ENCODE assay signal across 24 cellular contexts in the genomic region with DNA sequence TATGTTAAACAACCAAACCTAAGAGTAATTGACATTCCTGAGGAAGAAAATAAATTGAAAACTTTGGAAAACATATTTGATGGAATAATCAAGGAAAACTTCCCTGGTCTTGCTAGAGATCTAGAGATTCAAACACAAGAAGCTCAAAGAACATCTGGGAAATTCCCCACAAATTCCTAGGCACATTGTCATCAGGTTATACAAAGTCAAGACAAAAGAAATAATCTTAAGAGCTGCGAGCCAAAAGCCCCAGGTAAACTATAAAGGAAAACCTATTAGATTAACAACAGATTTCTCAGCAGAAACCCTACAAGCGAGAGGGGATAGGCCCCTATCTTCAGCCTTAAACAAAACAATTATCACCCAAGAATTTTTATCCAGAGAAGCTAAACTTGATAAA.
"Had no signal": no experiment of that assay in that cellular context is flagged by ENCODE, and none has a peak within 500 bp of the region (broad histone marks: within the 10 kb centered on the region; RNA-seq: fewer than 3 reads in every experiment).

No MANE protein-coding gene starts in this region.

- H3K27me3 Mint-ChIP-seq: effector memory CD8-positive, alpha-beta T cell; naive thymus-derived CD4-positive, alpha-beta T cell; type B pancreatic cell had no signal

- H3K36me3 ChIP-seq: gastrocnemius medialis, left lung, prostate gland, right atrium auricular region, stomach, thyroid gland had no signal

- H3K27ac Mint-ChIP-seq: effector memory CD8-positive, alpha-beta T cell; naive thymus-derived CD4-positive, alpha-beta T cell; nephron; stimulated activated effector memory CD8-positive, alpha-beta T cell treated with anti-CD3 and anti-CD28 coated beads, Interleukin-12 subunit alpha, Interleukin-12 subunit beta, amount 100 ng/mL, for 72 hours; type B pancreatic cell had no signal

- DNase-seq: cortex of kidney; effector memory CD8-positive, alpha-beta T cell; foreskin fibroblast; gastrocnemius medialis; head of caudate nucleus; left cardiac atrium; left lung; mesenchymal stem cell; midbrain; naive thymus-derived CD4-positive, alpha-beta T cell; nucleus accumbens; stimulated activated CD4-positive, alpha-beta T cell treated with anti-CD3 and anti-CD28 coated beads, Interleukin-2, amount 100 ng/mL, for 24 hours; stimulated activated CD4-positive, alpha-beta T cell treated with anti-CD3 and anti-CD28 coated beads, Interleukin-4, amount 100 ng/mL, for 24 hours; stimulated activated naive CD4-positive, alpha-beta T cell treated with Interleukin-2 at 50 U/mL for 16 hours; stomach; thyroid gland had no signal

- H3K9me3 ChIP-seq: gastrocnemius medialis, prostate gland, right atrium auricular region, thyroid gland had no signal

- H3K4me1 Mint-ChIP-seq: naive thymus-derived CD4-positive, alpha-beta T cell; stimulated activated effector memory CD8-positive, alpha-beta T cell treated with anti-CD3 and anti-CD28 coated beads, Interleukin-12 subunit alpha, Interleukin-12 subunit beta, amount 100 ng/mL, for 72 hours had no signal

- H3K27me3 ChIP-seq: gastrocnemius medialis, left lung, right atrium auricular region, stomach, thyroid gland had no signal

- ATAC-seq: effector memory CD8-positive, alpha-beta T cell; esophagus mucosa; gastrocnemius medialis; left cardiac atrium; left lung; naive thymus-derived CD4-positive, alpha-beta T cell; sciatic nerve; stimulated activated effector memory CD8-positive, alpha-beta T cell treated with anti-CD3 and anti-CD28 coated beads, Interleukin-12 subunit alpha, Interleukin-12 subunit beta, amount 100 ng/mL, for 72 hours had no signal

- H3K4me3 Mint-ChIP-seq: effector memory CD8-positive, alpha-beta T cell; naive thymus-derived CD4-positive, alpha-beta T cell; nephron; stimulated activated effector memory CD8-positive, alpha-beta T cell treated with anti-CD3 and anti-CD28 coated beads, Interleukin-12 subunit alpha, Interleukin-12 subunit beta, amount 100 ng/mL, for 72 hours; type B pancreatic cell had no signal

- H3K36me3 Mint-ChIP-seq: naive thymus-derived CD4-positive, alpha-beta T cell; stimulated activated effector memory CD8-positive, alpha-beta T cell treated with anti-CD3 and anti-CD28 coated beads, Interleukin-12 subunit alpha, Interleukin-12 subunit beta, amount 100 ng/mL, for 72 hours; type B pancreatic cell had no signal

- H3K27ac ChIP-seq: epithelial cell of prostate, gastrocnemius medialis, left lung, prostate gland, right atrium auricular region, stomach, thyroid gland had no signal

- H3K4me1 ChIP-seq: gastrocnemius medialis, left lung, prostate gland, right atrium auricular region, stomach, thyroid gland had no signal

- H3K4me3 ChIP-seq: gastrocnemius medialis, left lung, prostate gland, right atrium auricular region, stomach, thyroid gland had no signal
